Comparison of ENCODE assay signal across 8 cellular contexts in the genomic region with DNA sequence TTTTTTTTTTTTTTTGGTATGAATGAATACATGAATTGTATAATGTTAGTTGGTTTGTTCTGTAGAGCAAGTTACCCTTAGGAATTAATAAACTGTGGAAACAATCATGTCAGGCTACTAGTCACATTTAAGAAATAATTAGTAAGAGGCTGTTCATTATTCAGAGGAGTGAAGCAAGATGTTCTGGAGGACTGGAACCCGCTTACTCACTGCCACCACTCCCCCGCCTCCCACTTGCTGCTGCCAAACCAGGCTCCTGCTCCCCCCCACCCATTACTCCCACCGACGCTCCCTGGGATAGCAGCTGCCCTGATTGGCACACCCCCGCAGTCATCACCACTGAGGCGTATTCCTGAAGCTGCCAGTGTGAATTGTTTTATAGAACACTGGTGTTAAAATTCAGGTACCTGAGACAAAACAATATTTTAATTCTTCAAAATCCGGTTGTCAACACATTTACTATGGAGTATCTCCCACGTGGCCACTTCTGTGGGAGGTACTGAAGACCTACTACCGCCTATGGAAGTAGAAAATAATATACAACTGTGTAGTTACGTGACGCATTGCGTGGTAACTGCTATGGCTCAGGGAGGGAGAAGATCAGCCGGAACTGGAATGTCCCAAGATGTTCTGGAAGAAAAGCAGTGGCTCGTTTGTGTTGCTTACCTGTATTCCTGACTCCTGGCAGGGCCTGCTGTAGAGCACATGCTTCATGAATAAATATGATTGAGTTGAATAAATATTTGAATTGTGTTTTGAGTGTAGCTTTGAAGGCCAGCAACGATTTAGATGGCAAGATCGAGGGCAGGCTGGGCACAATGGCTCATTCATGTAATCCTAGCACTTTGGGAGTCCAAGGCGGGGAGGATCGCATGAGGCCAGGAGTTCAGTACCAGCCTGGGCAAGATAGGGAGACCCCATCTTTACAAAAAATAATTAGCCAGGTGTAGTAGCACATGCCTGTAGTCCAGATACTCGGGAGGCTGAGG. TPM values are rescaled to one million over a fixed set of nuclear protein-coding genes. Genes with fewer than 3 reads are reported as not detected.
A peak's percentile ranks its signal among the peaks of the same experiment; 100 is the strongest.
DNase-seq lines count a peak whose midpoint lies in the region; ATAC-seq and TF ChIP-seq lines count a peak whose summit lies in the region.

No MANE protein-coding gene starts in this region.

- H3K9me3 ChIP-seq in right atrium auricular region: no peaks in the 10 kb centered on the region

- POLR2A ChIA-PET in WTC11 (lab: Charles Lee): no interaction called here

- H3K36me3 ChIP-seq in right atrium auricular region: peaks cover 15% of the 10 kb centered on the region

- peak overlapping the region in 1 of 2 donors; percentile 86 for H3K4me3 ChIP-seq in right atrium auricular region

- H3K27ac ChIP-seq in right atrium auricular region: peak overlapping the region; percentile 96 to 100

- peak overlapping the region; percentile 87 for H3K4me3 Mint-ChIP-seq in activated CD4-positive, alpha-beta T cell treated with anti-CD3 and anti-CD28 coated beads, Interleukin-2, amount 10 ng/mL, durations not matched to agents 24 days and 14 days
- H3K4me3 Mint-ChIP-seq in WTC11: peak overlapping the region; percentile 78
- H3K4me3 Mint-ChIP-seq in stimulated activated effector memory CD8-positive, alpha-beta T cell treated with anti-CD3 and anti-CD28 coated beads, Interleukin-12 subunit alpha, Interleukin-12 subunit beta, amount 100 ng/mL, for 72 hours: peak overlapping the region; percentile 76

- ATAC-seq in WTC11 (no peak), HG03469 (IDR thresholded peaks at IDR 0.05; ENCODE audit: unreplicated experiment) (no peak)
- no peak for ATAC-seq in stimulated activated effector memory CD8-positive, alpha-beta T cell treated with anti-CD3 and anti-CD28 coated beads, Interleukin-12 subunit alpha, Interleukin-12 subunit beta, amount 100 ng/mL, for 72 hours

- H3K27ac Mint-ChIP-seq in activated CD4-positive, alpha-beta T cell treated with anti-CD3 and anti-CD28 coated beads, Interleukin-2, amount 10 ng/mL, durations not matched to agents 24 days and 14 days: peak overlapping the region; percentile 85
- peak overlapping the region; percentile 76 for H3K27ac Mint-ChIP-seq in WTC11
- H3K27ac Mint-ChIP-seq in stimulated activated effector memory CD8-positive, alpha-beta T cell treated with anti-CD3 and anti-CD28 coated beads, Interleukin-12 subunit alpha, Interleukin-12 subunit beta, amount 100 ng/mL, for 72 hours: peak overlapping the region; percentile 93

- peaks cover 6% of the 10 kb centered on the region for H3K4me1 Mint-ChIP-seq in activated CD4-positive, alpha-beta T cell treated with anti-CD3 and anti-CD28 coated beads, Interleukin-2, amount 10 ng/mL, durations not matched to agents 24 days and 14 days
- peaks cover 35% of the 10 kb centered on the region for H3K4me1 Mint-ChIP-seq in WTC11
- H3K4me1 Mint-ChIP-seq in stimulated activated effector memory CD8-positive, alpha-beta T cell treated with anti-CD3 and anti-CD28 coated beads, Interleukin-12 subunit alpha, Interleukin-12 subunit beta, amount 100 ng/mL, for 72 hours: peaks cover 12% of the 10 kb centered on the region

- intact Hi-C loops in activated CD4-positive, alpha-beta T cell treated with anti-CD3 and anti-CD28 coated beads, Interleukin-2, amount 10 ng/mL, durations not matched to agents 24 days and 14 days (cut with micrococcal nuclease): loop anchor here (5.0 to 10.0 kb wide), 2 partner anchors 175 to 768 kb away; a partner anchor contains a TSS

- no peaks in the 10 kb centered on the region for H3K27me3 ChIP-seq in right atrium auricular region

- H3K27me3 Mint-ChIP-seq in activated CD4-positive, alpha-beta T cell treated with anti-CD3 and anti-CD28 coated beads, Interleukin-2, amount 10 ng/mL, durations not matched to agents 24 days and 14 days: no peaks in the 10 kb centered on the region
- H3K27me3 Mint-ChIP-seq in WTC11 (ENCODE audit: low read depth): no peaks in the 10 kb centered on the region

- CTCF ChIA-PET in WTC11 (lab: Charles Lee): no interaction called here

- H3K9me3 Mint-ChIP-seq in activated CD4-positive, alpha-beta T cell treated with anti-CD3 and anti-CD28 coated beads, Interleukin-2, amount 10 ng/mL, durations not matched to agents 24 days and 14 days: no peaks in the 10 kb centered on the region
- H3K9me3 Mint-ChIP-seq in WTC11: no peaks in the 10 kb centered on the region
- H3K9me3 Mint-ChIP-seq in stimulated activated effector memory CD8-positive, alpha-beta T cell treated with anti-CD3 and anti-CD28 coated beads, Interleukin-12 subunit alpha, Interleukin-12 subunit beta, amount 100 ng/mL, for 72 hours: no peaks in the 10 kb centered on the region

- peaks cover 0 to 22% of the 10 kb centered on the region in 2 donors for H3K4me1 ChIP-seq in right atrium auricular region

- TF ChIP-seq CTCF in WTC11 (IDR thresholded peaks at IDR 0.05) (no peak), right atrium auricular region (IDR thresholded peaks at IDR 0.05) (no peak)

- H3K36me3 Mint-ChIP-seq in activated CD4-positive, alpha-beta T cell treated with anti-CD3 and anti-CD28 coated beads, Interleukin-2, amount 10 ng/mL, durations not matched to agents 24 days and 14 days (ENCODE audit: low read depth): peaks cover 18% of the 10 kb centered on the region
- H3K36me3 Mint-ChIP-seq in WTC11: peaks cover 46% of the 10 kb centered on the region
- H3K36me3 Mint-ChIP-seq in stimulated activated effector memory CD8-positive, alpha-beta T cell treated with anti-CD3 and anti-CD28 coated beads, Interleukin-12 subunit alpha, Interleukin-12 subunit beta, amount 100 ng/mL, for 72 hours: peaks cover 24% of the 10 kb centered on the region

- DNase-seq in activated CD4-positive, alpha-beta T cell treated with anti-CD3 and anti-CD28 coated beads, Interleukin-2, amount 10 ng/mL, durations not matched to agents 24 days and 14 days: no peak
- no peak for DNase-seq in activated CD4-positive, alpha-beta T cell treated with anti-CD3 and anti-CD28 coated beads for 1 hour
- DNase-seq in WTC11 (ENCODE audit: low spot score) (no peak), right atrium auricular region (ENCODE audit: low spot score) (no peak), NCI-H1092 (lab: John Stamatoyannopoulos, UW) (no peak), GDM1 (lab: John Stamatoyannopoulos, UW) (no peak)
- no peak for DNase-seq in stimulated activated effector memory CD8-positive, alpha-beta T cell treated with anti-CD3 and anti-CD28 coated beads, Interleukin-12 subunit alpha, Interleukin-12 subunit beta, amount 100 ng/mL, for 72 hours (ENCODE audit: low spot score in 2 of 2)

TF ChIP-seq in WTC11, 78 proteins besides CTCF, POLR2A, EP300 and RAD21:
- 0 out of 2 replicates have a peak, but pooled peaks have one; percentile 19 for TF ChIP-seq ZNF121 (CRISPR knock-in tag; IDR thresholded peaks at IDR 0.05)
- TF ChIP-seq ZNF671 (CRISPR knock-in tag; IDR thresholded peaks at IDR 0.05): no peak
TF ChIP-seq in WTC11: peak in this region for 1.

RNA-seq across cellular contexts. Expression of a gene that starts 1.7 kb away (rescaled TPM):
- 19.1 and 19.5 TPM in 2 replicates for total RNA-seq in activated CD4-positive, alpha-beta T cell treated with anti-CD3 and anti-CD28 coated beads, Interleukin-2, amount 10 ng/mL, durations not matched to agents 24 days and 14 days
- 63.0 to 74.3 TPM (median 73.2 TPM) in 3 replicates for total RNA-seq in WTC11 (2021)
- total RNA-seq in right atrium auricular region: 10 to 100 TPM in 1 of 2 donors, 1 to 10 TPM in 1; 3.7 to 14.6 TPM
